Comparison of ENCODE assay signal across 8 cellular contexts in genomic region chr14:70808402-70809237, GRCh38. TPM values are rescaled to one million over a fixed set of nuclear protein-coding genes. Genes with fewer than 3 reads are reported as not detected.
DNase-seq lines count a peak whose midpoint lies in the region; ATAC-seq and TF ChIP-seq lines count a peak whose summit lies in the region.

No MANE protein-coding gene starts in this region.

- POLR2A ChIA-PET in SK-N-SH (lab: Yijun Ruan, JAX): interaction anchor here (0.5 to 1.3 kb wide), 4 partner anchors 13 to 449 kb away, joined by 3 to 4 read pairs (median 4); partner anchors contain the start of gene COX16

- H3K27me3 ChIP-seq in SK-N-SH (ENCODE audit: insufficient read depth): no peaks in the 10 kb centered on the region
- no peaks in the 10 kb centered on the region for H3K27me3 ChIP-seq in ascending aorta

- no peaks in the 10 kb centered on the region for H4K20me1 ChIP-seq in SK-N-SH (ENCODE audit: insufficient read depth)

- H3K9me3 Mint-ChIP-seq in immature natural killer cell: peaks cover 0 to 1% (median 0%) of the 10 kb centered on the region in 6 donors

- peaks cover 0 to 2% (median 0%) of the 10 kb centered on the region in 3 donors for H3K27me3 Mint-ChIP-seq in immature natural killer cell (ENCODE audit: low read depth in 3 of 3)

- H3K27ac Mint-ChIP-seq in immature natural killer cell: peak overlapping the region in 5 of 6 donors; percentile 18 to 83 (median 77)

- no peaks in the 10 kb centered on the region for H3K9me3 ChIP-seq in SK-N-SH
- no peaks in the 10 kb centered on the region for H3K9me3 ChIP-seq in ascending aorta

- peak overlapping the region; percentile 64 to 88 (median 82) for H3K4me3 Mint-ChIP-seq in immature natural killer cell

- H3K9ac ChIP-seq in SK-N-SH: peak overlapping the region; percentile 67; the same call in 1 of the 2 replicates

- peaks cover 0 to 3% (median 0%) of the 10 kb centered on the region in 3 donors for H3K36me3 Mint-ChIP-seq in immature natural killer cell

- H3K4me2 ChIP-seq in SK-N-SH: peak overlapping the region; percentile 82

- H3K4me1 Mint-ChIP-seq in immature natural killer cell: peaks cover 9 to 13% of the 10 kb centered on the region in 2 donors

- WGBS in SK-N-SH (ENCODE audit: low lambda C conversion rate): 0% methylated on average over 12 of the region's 78 CpGs

- CTCF ChIA-PET in SK-N-SH (lab: Yijun Ruan, JAX): interaction anchor here (0.8 to 3.3 kb wide), 6 partner anchors 9 to 187 kb away, joined by 3 to 30 read pairs (median 3); no protein-coding TSS in a partner anchor

- ATAC-seq in Right ventricle myocardium inferior (peak; percentile 21), HG03159 (IDR thresholded peaks at IDR 0.05; ENCODE audit: unreplicated experiment) (peak; percentile 18)

- H3K4me1 ChIP-seq in SK-N-SH (ENCODE audit: control insufficient read depth in 1 of 2, insufficient read depth in 2 of 2, low read depth in 1 of 2, low read length in 1 of 2): peaks cover 0 to 16% of the 10 kb centered on the region in 2 experiments; a peak in 1 of 4 replicates
- H3K4me1 ChIP-seq in ascending aorta: peaks cover 3 to 7% of the 10 kb centered on the region in 2 donors

- H3K27ac ChIP-seq in SK-N-SH (ENCODE audit: low read depth in 2 of 2, low read length in 1 of 2) (peak overlapping the region; percentile 12 to 61; a peak in 2 of 4 replicates), ascending aorta (peak overlapping the region in 1 of 2 donors; percentile 20)

- peaks cover 12% of the 10 kb centered on the region; the same call in 1 of the 2 replicates for H3K79me2 ChIP-seq in SK-N-SH (ENCODE audit: insufficient read depth)

- DNase-seq in Right ventricle myocardium inferior (ENCODE audit: missing footprints) (peak; percentile 70), cardiac septum (ENCODE audit: low spot score) (no peak), SK-N-SH (peak; percentile 81), ascending aorta (ENCODE audit: low spot score in 2 of 2) (no peak), immature natural killer cell (peak; percentile 11 to 40 (median 20)), cortex of kidney (lab: John Stamatoyannopoulos, UW) (no peak)
- DNase-seq in stimulated activated CD4-positive, alpha-beta T cell treated with anti-CD3 and anti-CD28 coated beads, Interleukin-4, amount 100 ng/mL, for 1 hour: peak; percentile 52

- H3K36me3 ChIP-seq in SK-N-SH (replicated peaks in 1 of 2; ENCODE audit: control insufficient read depth in 1 of 2, insufficient read depth in 2 of 2, low read length in 1 of 2): no peaks in the 10 kb centered on the region
- H3K36me3 ChIP-seq in ascending aorta: no peaks in the 10 kb centered on the region

- H3K9me2 ChIP-seq in SK-N-SH: no peaks in the 10 kb centered on the region

- H3F3A ChIP-seq in SK-N-SH (replicated peaks; ENCODE audit: insufficient read depth): peaks cover 3% of the 10 kb centered on the region

- TF ChIP-seq CTCF in SK-N-SH (IDR thresholded peaks at IDR 0.05): no peak
- no peak for TF ChIP-seq CTCF in ascending aorta (IDR thresholded peaks at IDR 0.05)

- intact Hi-C loops in Right ventricle myocardium inferior (cut with DNase I): no loop called here
- intact Hi-C loops in cardiac septum (cut with DNase I): loop anchor here (5.0 kb wide), 1 partner anchor 206 kb away; the partner anchor contains the start of gene MED6
- intact Hi-C loops in ascending aorta (cut with DNase I): loop anchor here (5.0 kb wide), 1 partner anchor 96 kb away; no protein-coding TSS in a partner anchor

- no peak for TF ChIP-seq RAD21 in SK-N-SH (IDR thresholded peaks at IDR 0.05; ENCODE audit: low read length)

- H2AFZ ChIP-seq in SK-N-SH (ENCODE audit: low read depth): peak overlapping the region; percentile 88

- no peak for TF ChIP-seq EP300 in SK-N-SH (IDR thresholded peaks at IDR 0.05; ENCODE audit: borderline replicate concordance in 1 of 2, low read depth in 1 of 2, low read length in 1 of 2)

- H3K4me3 ChIP-seq in SK-N-SH (ENCODE audit: low read depth in 2 of 2, low read length in 1 of 2): peak overlapping the region; percentile 66 to 77
- H3K4me3 ChIP-seq in ascending aorta: peak overlapping the region; percentile 75 to 92

TF ChIP-seq in SK-N-SH, 30 proteins besides CTCF, POLR2A, EP300 and RAD21:
- TF ChIP-seq USF2 (IDR thresholded peaks at IDR 0.05; ENCODE audit: borderline replicate concordance, low read depth, low read length) (no peak), ELF1 (IDR thresholded peaks at IDR 0.05) (no peak), SMC3 (IDR thresholded peaks at IDR 0.05; ENCODE audit: low read depth, low read length) (no peak), RXRA (IDR thresholded peaks at IDR 0.05; ENCODE audit: borderline replicate concordance, low read depth) (no peak), USF1 (IDR thresholded peaks at IDR 0.05; ENCODE audit: borderline replicate concordance, low read depth) (no peak), GATA2 (CRISPR knock-in tag; IDR thresholded peaks at IDR 0.05) (no peak), REST (IDR thresholded peaks at IDR 0.05; ENCODE audit: low read depth, low read length) (0 out of 2 replicates have a peak, but pooled peaks have one; percentile 6), MAX (IDR thresholded peaks at IDR 0.05; ENCODE audit: low read depth) (no peak)

RNA-seq across cellular contexts. Expression of gene MAP3K9, which starts 0.7 kb away (rescaled TPM):
- total RNA-seq in Right ventricle myocardium inferior (1.7 TPM), cardiac septum (1.5 TPM), ascending aorta (0.96 TPM)
- polyA plus RNA-seq in SK-N-SH (2012; rRNA removed) (2.0 and 2.1 TPM in 2 replicates), immature natural killer cell (under 1 TPM in 2 of 3 donors, not detected in 1; 0.48 to 0.55 TPM)
- 1.1 and 1.3 TPM in 2 replicates for polyA plus RNA-seq in SK-N-SH (2012; cell fraction: cytosol; rRNA removed)
- 4.0 and 4.3 TPM in 2 replicates for polyA plus RNA-seq in SK-N-SH (2012; cell fraction: nucleus; rRNA removed)

Comparison
In these comparisons a context has a peak if more than half of its experiments do, and no peak if none do; other contexts are left out.
1. DNase-seq: peak in Right ventricle myocardium inferior (single experiment), SK-N-SH (single experiment), immature natural killer cell (3 of 3) and stimulated activated CD4-positive, alpha-beta T cell treated with anti-CD3 and anti-CD28 coated beads, Interleukin-4, amount 100 ng/mL, for 1 hour (single experiment); none in cardiac septum (single experiment), ascending aorta (0 of 2) and cortex of kidney (single experiment).